13 cellular contexts compared by ENCODE assay signal in genomic region chr1:236120725-236121153, GRCh38. TPM values are rescaled to one million over a fixed set of nuclear protein-coding genes. Genes with fewer than 3 reads are reported as not detected.
DNase-seq lines count a peak whose midpoint lies in the region; ATAC-seq and TF ChIP-seq lines count a peak whose summit lies in the region.
"Had no signal": no experiment of that assay in that cellular context is flagged by ENCODE, and none has a peak within 500 bp of the region (broad histone marks: within the 10 kb centered on the region; RNA-seq: fewer than 3 reads in every experiment).

No MANE protein-coding gene starts in this region.

- H2AFZ ChIP-seq in MM.1S (ENCODE audit: low read length), result no peak overlapping the region

- H3K9me3 Mint-ChIP-seq in activated T-helper 2 cell treated with anti-CD3 and anti-CD28 coated beads, Interferon-gamma antibody, Interleukin-2, Interleukin-4, amounts not matched to agents 10 μg/mL and 5 μg/mL and 100 μg/mL, durations not matched to agents 14 hours and 24 hours and 36 hours, result no peaks in the 10 kb centered on the region
- H3K9me3 Mint-ChIP-seq: H9 had no signal

- H3K9me2 ChIP-seq in MM.1S (replicated peaks; ENCODE audit: insufficient read depth, low read length), result no peaks in the 10 kb centered on the region

- H3K36me3 ChIP-seq in BLaER1 (no peaks in the 10 kb centered on the region), sigmoid colon (no peaks in the 10 kb centered on the region), MM.1S (replicated peaks; ENCODE audit: insufficient read depth, low read length) (no peaks in the 10 kb centered on the region), esophagus muscularis mucosa (no peaks in the 10 kb centered on the region)

- H3K4me2 ChIP-seq in BLaER1 (peak overlapping the region; percentile 65), MM.1S (ENCODE audit: low read depth, low read length) (no peak overlapping the region)

- intact Hi-C loops in activated T-helper 2 cell treated with anti-CD3 and anti-CD28 coated beads, Interferon-gamma antibody, Interleukin-2, Interleukin-4, amounts not matched to agents 10 μg/mL and 5 μg/mL and 100 μg/mL, durations not matched to agents 14 hours and 24 hours and 36 hours (cut with micrococcal nuclease), result loop anchor here (1.0 to 5.0 kb wide), 3 partner anchors 162 to 276 kb away; partner anchors contain the start of gene ERO1B
- intact Hi-C loops in sigmoid colon (cut with DNase I) (no loop called here), esophagus muscularis mucosa (cut with DNase I) (no loop called here)

- H3K79me2 ChIP-seq in MM.1S (ENCODE audit: low read length), result no peaks in the 10 kb centered on the region

- H3K27me3 Mint-ChIP-seq in activated T-helper 2 cell treated with anti-CD3 and anti-CD28 coated beads, Interferon-gamma antibody, Interleukin-2, Interleukin-4, amounts not matched to agents 10 μg/mL and 5 μg/mL and 100 μg/mL, durations not matched to agents 14 hours and 24 hours and 36 hours (ENCODE audit: low read depth), result peaks cover 19% of the 10 kb centered on the region

- H3K9me3 ChIP-seq in BLaER1, result no peaks in the 10 kb centered on the region
- H3K9me3 ChIP-seq in sigmoid colon, result no peaks in the 10 kb centered on the region
- no peaks in the 10 kb centered on the region for H3K9me3 ChIP-seq in MM.1S (replicated peaks; ENCODE audit: insufficient read depth, low read length)
- H3K9me3 ChIP-seq in esophagus muscularis mucosa, result no peaks in the 10 kb centered on the region

- TF ChIP-seq EP300 in sigmoid colon (IDR thresholded peaks at IDR 0.05), result no peak
- no peak for TF ChIP-seq EP300 in esophagus muscularis mucosa (IDR thresholded peaks at IDR 0.05)

- DNase-seq in activated T-helper 2 cell treated with anti-CD3 and anti-CD28 coated beads, Interferon-gamma antibody, Interleukin-2, Interleukin-4, amounts not matched to agents 10 μg/mL and 5 μg/mL and 100 μg/mL, durations not matched to agents 14 hours and 24 hours and 36 hours (ENCODE audit: low spot score), result no peak
- no peak for DNase-seq in NK-92 (lab: John Stamatoyannopoulos, UW; ENCODE audit: unreplicated experiment)
- no peak for DNase-seq in sigmoid colon
- DNase-seq in MM.1S, result no peak
- DNase-seq in esophagus muscularis mucosa (ENCODE audit: extremely low spot score), result no peak
- DNase-seq: H9, mesenchymal stem cell, NCI-H1417 had no signal

- ATAC-seq in GM18868 (IDR thresholded peaks at IDR 0.05; ENCODE audit: unreplicated experiment), result peak; percentile 43
- ATAC-seq in HG02884 (IDR thresholded peaks at IDR 0.05; ENCODE audit: unreplicated experiment), result peak; percentile 68

- 39 to 83% methylated on average over 10 of the region's 10 CpGs for WGBS in sigmoid colon, 2 donors
- WGBS in esophagus muscularis mucosa, result 53% methylated on average over 10 of the region's 10 CpGs

- no peak overlapping the region for H3K9ac ChIP-seq in BLaER1
- no peak overlapping the region for H3K9ac ChIP-seq in MM.1S (ENCODE audit: low read length)

- no peaks in the 10 kb centered on the region for H4K20me1 ChIP-seq in BLaER1
- no peaks in the 10 kb centered on the region for H4K20me1 ChIP-seq in MM.1S (ENCODE audit: insufficient read depth, low read length)

- H3K4me1 ChIP-seq in BLaER1, result peaks cover 21% of the 10 kb centered on the region
- no peaks in the 10 kb centered on the region for H3K4me1 ChIP-seq in sigmoid colon
- no peaks in the 10 kb centered on the region for H3K4me1 ChIP-seq in MM.1S (ENCODE audit: low read length)
- H3K4me1 ChIP-seq in esophagus muscularis mucosa, result no peaks in the 10 kb centered on the region

- H3K27me3 ChIP-seq in BLaER1 (no peaks in the 10 kb centered on the region), sigmoid colon (no peaks in the 10 kb centered on the region), MM.1S (replicated peaks; ENCODE audit: insufficient read depth, low read length) (peaks cover 75% of the 10 kb centered on the region), esophagus muscularis mucosa (no peaks in the 10 kb centered on the region)

- no peaks in the 10 kb centered on the region for H3F3A ChIP-seq in MM.1S (ENCODE audit: insufficient read depth, low read length)

- H3K27ac Mint-ChIP-seq in activated T-helper 2 cell treated with anti-CD3 and anti-CD28 coated beads, Interferon-gamma antibody, Interleukin-2, Interleukin-4, amounts not matched to agents 10 μg/mL and 5 μg/mL and 100 μg/mL, durations not matched to agents 14 hours and 24 hours and 36 hours, result peak overlapping the region; percentile 29
- H3K27ac Mint-ChIP-seq: H9 had no signal

- TF ChIP-seq POLR2A in sigmoid colon (IDR thresholded peaks at IDR 0.05) (no peak), esophagus muscularis mucosa (IDR thresholded peaks at IDR 0.05; ENCODE audit: low read depth) (no peak)

- TF ChIP-seq CTCF in sigmoid colon (IDR thresholded peaks at IDR 0.05) (no peak), MM.1S (IDR thresholded peaks at IDR 0.05; ENCODE audit: low read length) (no peak), esophagus muscularis mucosa (IDR thresholded peaks at IDR 0.05) (no peak)

- peaks cover 29% of the 10 kb centered on the region for H3K4me1 Mint-ChIP-seq in activated T-helper 2 cell treated with anti-CD3 and anti-CD28 coated beads, Interferon-gamma antibody, Interleukin-2, Interleukin-4, amounts not matched to agents 10 μg/mL and 5 μg/mL and 100 μg/mL, durations not matched to agents 14 hours and 24 hours and 36 hours (ENCODE audit: low read depth)

- no peak overlapping the region for H3K4me3 ChIP-seq in BLaER1
- peak overlapping the region in 1 of 4 donors; percentile 5 for H3K4me3 ChIP-seq in sigmoid colon
- no peak overlapping the region for H3K4me3 ChIP-seq in MM.1S (ENCODE audit: low read length)
- no peak overlapping the region for H3K4me3 ChIP-seq in esophagus muscularis mucosa
- H3K4me3 ChIP-seq: SK-N-MC had no signal

- H3K27ac ChIP-seq in BLaER1, result no peak overlapping the region
- no peak overlapping the region for H3K27ac ChIP-seq in sigmoid colon
- no peak overlapping the region for H3K27ac ChIP-seq in MM.1S (ENCODE audit: low read length)
- no peak overlapping the region for H3K27ac ChIP-seq in esophagus muscularis mucosa (replicated peaks in 1 of 4)
- H3K27ac ChIP-seq: C4-2B, SK-N-MC had no signal

- no peaks in the 10 kb centered on the region for H3K36me3 Mint-ChIP-seq in activated T-helper 2 cell treated with anti-CD3 and anti-CD28 coated beads, Interferon-gamma antibody, Interleukin-2, Interleukin-4, amounts not matched to agents 10 μg/mL and 5 μg/mL and 100 μg/mL, durations not matched to agents 14 hours and 24 hours and 36 hours (ENCODE audit: low read depth)

- H3K4me3 Mint-ChIP-seq in activated T-helper 2 cell treated with anti-CD3 and anti-CD28 coated beads, Interferon-gamma antibody, Interleukin-2, Interleukin-4, amounts not matched to agents 10 μg/mL and 5 μg/mL and 100 μg/mL, durations not matched to agents 14 hours and 24 hours and 36 hours (ENCODE audit: low read depth), result peak overlapping the region; percentile 45
- H3K4me3 Mint-ChIP-seq: H9 had no signal

RNA-seq across cellular contexts. Expression of gene GPR137B, which starts 21.6 kb away (rescaled TPM):
- total RNA-seq in activated T-helper 2 cell treated with anti-CD3 and anti-CD28 coated beads, Interferon-gamma antibody, Interleukin-2, Interleukin-4, amounts not matched to agents 10 μg/mL and 5 μg/mL and 100 μg/mL, durations not matched to agents 14 hours and 24 hours and 36 hours, result 6.8 and 7.8 TPM in 2 replicates
- total RNA-seq in sigmoid colon (10 to 100 TPM in 3 of 4 donors, 1 to 10 TPM in 1; 9.2 to 25.5 (median 19.0) TPM), esophagus muscularis mucosa (10 to 100 TPM; 14.5 to 21.3 (median 15.7) TPM)
- 10 to 100 TPM in 1 of 3 donors, 1 to 10 TPM in 2; 6.0 to 10.8 (median 8.8) TPM for polyA plus RNA-seq in sigmoid colon

RNA-seq across cellular contexts. Expression of gene NID1, which starts 55.8 kb away (rescaled TPM):
- 0.39 and 0.55 TPM in 2 replicates for total RNA-seq in activated T-helper 2 cell treated with anti-CD3 and anti-CD28 coated beads, Interferon-gamma antibody, Interleukin-2, Interleukin-4, amounts not matched to agents 10 μg/mL and 5 μg/mL and 100 μg/mL, durations not matched to agents 14 hours and 24 hours and 36 hours
- 100 to 1,000 TPM; 136 to 242 (median 145) TPM for total RNA-seq in sigmoid colon
- 10 to 100 TPM in 1 of 3 donors, 1 to 10 TPM in 2; 3.9 to 29.9 (median 6.6) TPM for polyA plus RNA-seq in sigmoid colon
- 100 to 1,000 TPM; 187 to 390 (median 287) TPM for total RNA-seq in esophagus muscularis mucosa

Comparison
In these comparisons a context has a peak if more than half of its experiments do, and no peak if none do; other contexts are left out.
1. RNA of gene NID1, which starts 55.8 kb away (total RNA-seq): 187 to 390 TPM in esophagus muscularis mucosa and 136 to 242 TPM in sigmoid colon; 0.39 to 0.55 TPM in activated T-helper 2 cell treated with anti-CD3 and anti-CD28 coated beads, Interferon-gamma antibody, Interleukin-2, Interleukin-4, amounts not matched to agents 10 μg/mL and 5 μg/mL and 100 μg/mL, durations not matched to agents 14 hours and 24 hours and 36 hours; every median in the first group is over 10 times any median in the second.